Comparison of ENCODE assay signal across 8 cellular contexts in the genomic region with DNA sequence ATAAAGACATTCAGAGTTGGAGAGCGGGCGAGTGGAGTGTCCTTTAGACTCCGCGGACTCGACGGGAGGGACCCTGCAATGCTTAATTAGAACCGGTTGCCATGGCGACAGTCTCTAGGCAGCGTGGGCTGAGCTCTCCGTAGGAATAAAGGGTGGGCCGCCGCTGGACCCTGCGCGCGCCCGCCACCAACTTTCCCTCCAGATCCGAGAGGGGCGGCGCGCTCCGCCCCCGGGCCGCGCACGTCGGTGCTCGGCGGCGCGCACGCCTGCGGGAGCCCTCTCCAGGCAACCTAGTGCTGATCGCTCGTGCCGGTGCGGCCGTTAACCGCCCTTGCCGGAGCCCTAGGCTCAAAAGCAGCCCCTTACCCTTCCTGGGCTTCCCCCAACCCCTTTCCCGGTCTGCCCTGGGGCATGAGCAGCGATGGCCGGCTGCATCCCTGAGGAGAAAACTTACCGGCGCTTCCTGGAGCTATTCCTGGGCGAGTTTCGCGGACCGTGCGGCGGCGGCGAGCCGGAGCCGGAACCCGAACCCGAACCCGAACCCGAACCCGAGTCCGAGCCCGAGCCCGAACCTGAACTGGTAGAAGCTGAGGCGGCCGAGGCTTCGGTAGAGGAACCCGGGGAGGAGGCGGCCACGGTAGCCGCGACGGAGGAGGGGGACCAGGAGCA. TPM values are rescaled to one million over a fixed set of nuclear protein-coding genes. Genes with fewer than 3 reads are reported as not detected.
DNase-seq lines count a peak whose midpoint lies in the region; ATAC-seq and TF ChIP-seq lines count a peak whose summit lies in the region.

PPM1E (plus strand) TSS at position 278 of the 669 bp plus-strand sequence.

- H3K4me3 ChIP-seq in Karpas-422 (ENCODE audit: low read length): peak within 1 kb of the TSS; percentile 77
- peak within 1 kb of the TSS; percentile 13 to 62 (median 46) for H3K4me3 ChIP-seq in transverse colon

- TF ChIP-seq POLR2A in transverse colon (IDR thresholded peaks at IDR 0.05): no peak

- H3K4me1 ChIP-seq in Karpas-422 (ENCODE audit: low read length): peaks cover 20% of the 10 kb centered on the region
- H3K4me1 ChIP-seq in transverse colon: peaks cover 0 to 18% (median 18%) of the 10 kb centered on the region in 4 donors

- intact Hi-C loops in transverse colon (cut with DNase I; ENCODE audit: low total_unique reads): no loop called here

- H3K27ac ChIP-seq in Karpas-422 (ENCODE audit: low read length) (no peak within 1 kb of the TSS), transverse colon (no peak within 1 kb of the TSS)

- H3K9me2 ChIP-seq in Karpas-422 (replicated peaks; ENCODE audit: insufficient read depth, low read length): no peaks in the 10 kb centered on the region

- no peaks in the 10 kb centered on the region for H3K36me3 ChIP-seq in Karpas-422 (ENCODE audit: insufficient read depth, low read length)
- H3K36me3 ChIP-seq in transverse colon: no peaks in the 10 kb centered on the region

- in situ Hi-C loops in transverse colon (cut with MboI; ENCODE audit: low pct_ligation_motif_present in 1 of 4, low pct_unique_long_range_greater_than_20kb in 1 of 4, low sequenced_read_pairs in 3 of 4): no loop called here

- H3K27me3 ChIP-seq in Karpas-422 (ENCODE audit: low read length): peaks cover 5% of the 10 kb centered on the region; the same call in 1 of the 2 replicates
- peaks cover 68% of the 10 kb centered on the region for H3K27me3 ChIP-seq in transverse colon

- peak within 1 kb of the TSS; percentile 72 for H3K9ac ChIP-seq in Karpas-422 (ENCODE audit: low read length)

- no peaks in the 10 kb centered on the region for H4K20me1 ChIP-seq in Karpas-422 (ENCODE audit: insufficient read depth, low read depth, low read length)

- H3K9me3 ChIP-seq in Karpas-422 (ENCODE audit: low read length) (no peaks in the 10 kb centered on the region), transverse colon (no peaks in the 10 kb centered on the region)

- DNase-seq in DMS79 (lab: John Stamatoyannopoulos, UW) (peak; percentile 77), Karpas-422 (peak; percentile 76), RPMI7951 (ENCODE audit: low read depth) (peak; percentile 44), glomerular visceral epithelial cell (ENCODE audit: extremely low spot score) (peak; percentile 3), nucleus accumbens (lab: John Stamatoyannopoulos, UW) (peak in 38 of 56 donors; percentile 0 to 70 (median 20)), transverse colon (peak; percentile 12)
- DNase-seq in activated naive CD4-positive, alpha-beta T cell treated with Interleukin-2 at 50 U/mL for 16 hours: peak; percentile 46

- TF ChIP-seq EP300 in transverse colon (IDR thresholded peaks at IDR 0.05; ENCODE audit: low read depth): no peak

- no peak for TF ChIP-seq CTCF in transverse colon (IDR thresholded peaks at IDR 0.05)

- ATAC-seq in GM18873 (IDR thresholded peaks at IDR 0.05; ENCODE audit: low FRiP score, unreplicated experiment): no peak

- peak within 1 kb of the TSS; percentile 95 for H2AFZ ChIP-seq in Karpas-422 (ENCODE audit: low read length)

- peak within 1 kb of the TSS; percentile 91 for H3K4me2 ChIP-seq in Karpas-422 (ENCODE audit: low read depth, low read length, poor library complexity, severe bottlenecking)

- H3K79me2 ChIP-seq in Karpas-422 (ENCODE audit: low read length): no peaks in the 10 kb centered on the region

- WGBS in transverse colon (ENCODE audit: low coverage in 1 of 2), 2 donors: 4% methylated on average over 25 of the region's 71 CpGs; no CpG with 5 or more reads in 1 of the 2 donors

RNA-seq across cellular contexts. Expression of gene PPM1E, which starts in this region (rescaled TPM):
- total RNA-seq in Karpas-422 (2014; rRNA removed; shearing (Covaris generic); ENCODE audit: low replicate concordance): 0.56 and 1.0 TPM in 2 replicates
- 0.20 and 0.24 TPM in 2 replicates for total RNA-seq in RPMI7951 (2014; rRNA removed; shearing (Covaris generic))
- under 1 TPM in 1 of 4 donors, not detected in 3; 0.14 TPM for total RNA-seq in transverse colon

Comparison
In these comparisons a context has a peak if more than half of its experiments do, and no peak if none do; other contexts are left out.
1. Peak in DNase-seq in RPMI7951; RNA of the gene not detected or under 1 TPM.
2. Peak in DNase-seq and H3K4me3 ChIP-seq in transverse colon; RNA of the gene not detected or under 1 TPM.
3. DNase-seq: peak in every context shown above with its lines; median percentile 77 in DMS79; 76 in Karpas-422; 46 in activated naive CD4-positive, alpha-beta T cell treated with Interleukin-2 at 50 U/mL for 16 hours; 44 in RPMI7951; 20 in nucleus accumbens; 12 in transverse colon; 3 in glomerular visceral epithelial cell.